In the genomic region with DNA sequence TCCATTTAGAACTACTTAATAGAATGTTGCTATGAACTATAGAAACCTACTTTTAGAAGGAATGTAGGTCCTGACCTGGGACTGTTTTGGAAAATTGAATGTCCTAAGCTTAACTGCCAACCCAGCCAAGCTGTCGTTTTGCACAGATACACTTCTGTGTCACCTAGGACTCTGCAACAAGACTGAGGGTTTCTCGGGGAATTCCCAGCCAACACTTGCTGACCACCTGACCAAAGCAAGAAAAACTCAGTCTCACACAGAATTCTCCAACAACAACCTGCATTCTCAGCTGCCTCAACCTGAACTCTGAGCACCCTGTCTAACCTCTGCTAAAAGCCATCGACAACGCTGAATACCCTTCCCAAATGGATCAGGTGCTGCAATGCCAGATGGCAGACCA, we compare ENCODE assay signal across 20 cellular contexts.
"Had no signal": no experiment of that assay in that cellular context is flagged by ENCODE, and none has a peak within 500 bp of the region (broad histone marks: within the 10 kb centered on the region; RNA-seq: fewer than 3 reads in every experiment).

No MANE protein-coding gene starts in this region.

- H3K9me3 ChIP-seq: colonic mucosa, esophagus squamous epithelium, left lung, pancreas, sigmoid colon, stomach, testis, upper lobe of right lung had no signal

- DNase-seq: activated CD4-positive, alpha-beta T cell treated with anti-CD3 and anti-CD28 coated beads, Interleukin-2, amount 10 ng/mL, durations not matched to agents 24 days and 14 days; activated CD4-positive, CD25-positive, alpha-beta regulatory T cell; activated CD8-positive, alpha-beta memory T cell treated with anti-CD3 and anti-CD28 coated beads, Interleukin-2, amount 50 U/mL, for 48 hours; activated CD8-positive, alpha-beta T cell treated with anti-CD3 and anti-CD28 coated beads, Interleukin-2, amount 10 ng/mL, durations not matched to agents 7 days and 5 days; activated gamma-delta T cell treated with Interleukin-2 at 50 U/mL for 16 hours; activated T-cell treated with anti-CD3 and anti-CD28 coated beads, Interleukin-2, amount 50 U/mL, for 72 hours; amniotic stem cell; colonic mucosa; esophagus squamous epithelium; hippocampal formation; kidney; left lung; mammary epithelial cell; naive B cell; pancreas; sigmoid colon; stimulated activated CD4-positive, alpha-beta T cell treated with anti-CD3 and anti-CD28 coated beads, Interleukin-1b, Interleukin-23, amount 100 ng/mL, for 48 hours; stomach; testis; upper lobe of right lung had no signal

- ATAC-seq: activated CD8-positive, alpha-beta T cell treated with anti-CD3 and anti-CD28 coated beads, Interleukin-2, amount 10 ng/mL, durations not matched to agents 7 days and 5 days; activated T-cell treated with anti-CD3 and anti-CD28 coated beads, Interleukin-2, amount 50 U/mL, for 72 hours; left lung; pancreas; upper lobe of right lung had no signal

- H3K27ac ChIP-seq: colonic mucosa, esophagus squamous epithelium, left lung, pancreas, sigmoid colon, stomach, testis, upper lobe of right lung had no signal

- H3K36me3 ChIP-seq: colonic mucosa, esophagus squamous epithelium, left lung, pancreas, sigmoid colon, stomach, upper lobe of right lung had no signal

- H3K27me3 ChIP-seq: colonic mucosa, pancreas, sigmoid colon, testis had no signal

- H3K4me1 ChIP-seq: colonic mucosa, esophagus squamous epithelium, left lung, pancreas, sigmoid colon, stomach, testis, upper lobe of right lung had no signal

- H3K4me3 ChIP-seq: colonic mucosa, esophagus squamous epithelium, left lung, pancreas, sigmoid colon, stomach, testis, upper lobe of right lung had no signal
